In genomic region chr17:49618112-49618611, GRCh38 we compare ENCODE assay signal across 14 cellular contexts. TPM values are rescaled to one million over a fixed set of nuclear protein-coding genes. Genes with fewer than 3 reads are reported as not detected.
A peak's percentile ranks its signal among the peaks of the same experiment; 100 is the strongest.
DNase-seq lines count a peak whose midpoint lies in the region; ATAC-seq and TF ChIP-seq lines count a peak whose summit lies in the region.
"Had no signal": no experiment of that assay in that cellular context is flagged by ENCODE, and none has a peak within 500 bp of the region (broad histone marks: within the 10 kb centered on the region; RNA-seq: fewer than 3 reads in every experiment).

No MANE protein-coding gene starts in this region.

- H3K9me3 ChIP-seq in cardiac muscle cell (ENCODE audit: low read depth) (no peaks in the 10 kb centered on the region), muscle layer of colon (ENCODE audit: low read length) (no peaks in the 10 kb centered on the region)
- H3K9me3 ChIP-seq: esophagus squamous epithelium, SK-N-SH had no signal

- H3K36me3 ChIP-seq in cardiac muscle cell (peaks cover 45% of the 10 kb centered on the region), muscle layer of colon (ENCODE audit: insufficient read depth, low read length) (peaks cover 60% of the 10 kb centered on the region)

- H3K4me1 ChIP-seq in cardiac muscle cell (ENCODE audit: low read depth) (no peaks in the 10 kb centered on the region), muscle layer of colon (ENCODE audit: insufficient read depth, low read length) (peaks cover 50% of the 10 kb centered on the region)

- no peak overlapping the region for H3K9ac ChIP-seq in muscle layer of colon (ENCODE audit: low read length)
- H3K9ac ChIP-seq: SK-N-SH had no signal

- H3K27me3 Mint-ChIP-seq in activated T-helper 2 cell treated with anti-CD3 and anti-CD28 coated beads, Interferon-gamma antibody, Interleukin-2, Interleukin-4, amounts not matched to agents 10 μg/mL and 5 μg/mL and 100 μg/mL, durations not matched to agents 14 hours and 24 hours and 36 hours (ENCODE audit: low read depth): no peaks in the 10 kb centered on the region

- peaks cover 29% of the 10 kb centered on the region for H3K4me1 Mint-ChIP-seq in activated T-helper 2 cell treated with anti-CD3 and anti-CD28 coated beads, Interferon-gamma antibody, Interleukin-2, Interleukin-4, amounts not matched to agents 10 μg/mL and 5 μg/mL and 100 μg/mL, durations not matched to agents 14 hours and 24 hours and 36 hours (ENCODE audit: low read depth)

- no peak for ATAC-seq in Right ventricle myocardium inferior
- ATAC-seq in HG02623 (IDR thresholded peaks at IDR 0.05; ENCODE audit: unreplicated experiment): no peak
- no peak for ATAC-seq in GM21786 (IDR thresholded peaks at IDR 0.05; ENCODE audit: unreplicated experiment)

- intact Hi-C loops in Right ventricle myocardium inferior (cut with DNase I): loop anchor here (5.0 kb wide), 1 partner anchor 41 kb away; the partner anchor contains the start of gene NXPH3
- intact Hi-C loops in activated T-helper 2 cell treated with anti-CD3 and anti-CD28 coated beads, Interferon-gamma antibody, Interleukin-2, Interleukin-4, amounts not matched to agents 10 μg/mL and 5 μg/mL and 100 μg/mL, durations not matched to agents 14 hours and 24 hours and 36 hours (cut with micrococcal nuclease): no loop called here

- H3K27me3 ChIP-seq in cardiac muscle cell: no peaks in the 10 kb centered on the region
- no peaks in the 10 kb centered on the region for H3K27me3 ChIP-seq in muscle layer of colon (ENCODE audit: control insufficient read depth in 1 of 2, insufficient read depth in 2 of 2, low read length in 2 of 2)
- H3K27me3 ChIP-seq: esophagus squamous epithelium had no signal

- TF ChIP-seq CTCF in cardiac muscle cell (IDR thresholded peaks at IDR 0.05; ENCODE audit: low read depth, low read length): no peak

- H3K27ac Mint-ChIP-seq in activated T-helper 2 cell treated with anti-CD3 and anti-CD28 coated beads, Interferon-gamma antibody, Interleukin-2, Interleukin-4, amounts not matched to agents 10 μg/mL and 5 μg/mL and 100 μg/mL, durations not matched to agents 14 hours and 24 hours and 36 hours: peak overlapping the region; percentile 66

- no peaks in the 10 kb centered on the region for H3K9me3 Mint-ChIP-seq in activated T-helper 2 cell treated with anti-CD3 and anti-CD28 coated beads, Interferon-gamma antibody, Interleukin-2, Interleukin-4, amounts not matched to agents 10 μg/mL and 5 μg/mL and 100 μg/mL, durations not matched to agents 14 hours and 24 hours and 36 hours

- no peak overlapping the region for H3K4me3 ChIP-seq in cardiac muscle cell
- no peak overlapping the region for H3K4me3 ChIP-seq in muscle layer of colon (ENCODE audit: low read depth in 1 of 2, low read length in 2 of 2)
- H3K4me3 ChIP-seq: esophagus squamous epithelium had no signal

- H3K27ac ChIP-seq in cardiac muscle cell (peak overlapping the region; percentile 7), muscle layer of colon (ENCODE audit: low read depth, low read length) (peak overlapping the region; percentile 45)

- no peak overlapping the region for H3K4me3 Mint-ChIP-seq in activated T-helper 2 cell treated with anti-CD3 and anti-CD28 coated beads, Interferon-gamma antibody, Interleukin-2, Interleukin-4, amounts not matched to agents 10 μg/mL and 5 μg/mL and 100 μg/mL, durations not matched to agents 14 hours and 24 hours and 36 hours (ENCODE audit: low read depth)

- peaks cover 54% of the 10 kb centered on the region for H3K36me3 Mint-ChIP-seq in activated T-helper 2 cell treated with anti-CD3 and anti-CD28 coated beads, Interferon-gamma antibody, Interleukin-2, Interleukin-4, amounts not matched to agents 10 μg/mL and 5 μg/mL and 100 μg/mL, durations not matched to agents 14 hours and 24 hours and 36 hours (ENCODE audit: low read depth)

- DNase-seq in cardiac muscle cell (ENCODE audit: low read depth in 1 of 2, low spot score in 1 of 2): no peak
- no peak for DNase-seq in Right ventricle myocardium inferior (ENCODE audit: missing footprints)
- no peak for DNase-seq in activated T-helper 2 cell treated with anti-CD3 and anti-CD28 coated beads, Interferon-gamma antibody, Interleukin-2, Interleukin-4, amounts not matched to agents 10 μg/mL and 5 μg/mL and 100 μg/mL, durations not matched to agents 14 hours and 24 hours and 36 hours (ENCODE audit: low spot score)
- no peak for DNase-seq in mucosa of gallbladder (ENCODE audit: low spot score)
- no peak for DNase-seq in activated gamma-delta T cell (lab: John Stamatoyannopoulos, UW)
- DNase-seq: activated CD4-positive, CD25-positive, alpha-beta regulatory T cell treated with anti-CD3 and anti-CD28 coated beads, Interleukin-2, amount 50 U/mL, for 72 hours; activated gamma-delta T cell treated with Interleukin-2 at 50 U/mL for 16 hours; esophagus squamous epithelium; H7; midbrain; SK-N-SH had no signal

RNA-seq across cellular contexts. Expression of gene NXPH3, which starts 42.5 kb away (rescaled TPM):
- total RNA-seq in cardiac muscle cell (8.1 and 9.0 TPM in 2 replicates), Right ventricle myocardium inferior (4.5 TPM), mucosa of gallbladder (2.9 TPM)
- 2.1 and 3.4 TPM in 2 replicates for polyA plus RNA-seq in cardiac muscle cell
- 0.21 and 0.25 TPM in 2 replicates for total RNA-seq in activated T-helper 2 cell treated with anti-CD3 and anti-CD28 coated beads, Interferon-gamma antibody, Interleukin-2, Interleukin-4, amounts not matched to agents 10 μg/mL and 5 μg/mL and 100 μg/mL, durations not matched to agents 14 hours and 24 hours and 36 hours

RNA-seq across cellular contexts. Expression of gene SPOP, which starts 59.7 kb away (rescaled TPM):
- total RNA-seq in cardiac muscle cell (46.0 and 54.4 TPM in 2 replicates), Right ventricle myocardium inferior (73.1 TPM), mucosa of gallbladder (78.3 TPM)
- polyA plus RNA-seq in cardiac muscle cell: 92.2 and 111 TPM in 2 replicates
- 50.1 and 59.6 TPM in 2 replicates for total RNA-seq in activated T-helper 2 cell treated with anti-CD3 and anti-CD28 coated beads, Interferon-gamma antibody, Interleukin-2, Interleukin-4, amounts not matched to agents 10 μg/mL and 5 μg/mL and 100 μg/mL, durations not matched to agents 14 hours and 24 hours and 36 hours
